In the genomic region with DNA sequence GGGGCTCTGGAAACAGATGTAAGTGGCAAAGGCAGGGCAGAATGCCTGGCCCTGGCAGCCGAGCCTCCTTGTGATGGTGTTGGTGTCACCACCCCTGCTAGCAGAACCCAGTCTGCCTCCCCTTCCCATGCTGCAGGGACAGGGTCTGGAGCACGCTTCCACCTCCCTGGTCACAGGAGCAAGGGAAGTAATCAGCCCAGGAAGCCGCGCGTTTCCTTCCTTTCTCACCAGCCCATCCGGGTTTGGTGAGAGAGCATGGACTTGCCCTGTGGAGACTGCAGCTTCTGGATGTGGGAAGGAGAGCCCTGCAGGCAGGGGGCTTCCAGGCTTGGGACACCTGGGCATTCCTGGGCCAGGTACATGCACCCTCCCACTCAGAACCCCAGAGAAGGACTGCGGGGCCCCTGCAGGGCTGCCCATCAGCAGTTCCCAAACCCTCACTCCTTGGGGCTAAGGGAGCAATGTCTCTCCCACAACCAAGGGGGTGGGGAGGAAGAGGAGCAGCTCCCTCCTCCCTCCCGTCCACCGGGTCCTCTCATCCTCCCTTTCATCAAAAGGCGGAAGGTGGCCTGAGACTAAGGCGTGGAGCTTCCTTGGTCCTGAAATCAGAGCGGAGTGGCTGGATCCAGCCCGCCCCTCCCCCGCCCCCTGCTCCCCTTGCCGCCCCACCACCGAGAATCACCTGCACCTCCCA, we compare ENCODE assay signal across 3 cellular contexts.
A peak's percentile ranks its signal among the peaks of the same experiment; 100 is the strongest.
TF ChIP-seq lines count a peak whose summit lies in the region.

No MANE protein-coding gene starts in this region.

TF ChIP-seq in liver, 16 proteins besides CTCF, POLR2A, EP300 and RAD21:
- TF ChIP-seq, protein P1, sequence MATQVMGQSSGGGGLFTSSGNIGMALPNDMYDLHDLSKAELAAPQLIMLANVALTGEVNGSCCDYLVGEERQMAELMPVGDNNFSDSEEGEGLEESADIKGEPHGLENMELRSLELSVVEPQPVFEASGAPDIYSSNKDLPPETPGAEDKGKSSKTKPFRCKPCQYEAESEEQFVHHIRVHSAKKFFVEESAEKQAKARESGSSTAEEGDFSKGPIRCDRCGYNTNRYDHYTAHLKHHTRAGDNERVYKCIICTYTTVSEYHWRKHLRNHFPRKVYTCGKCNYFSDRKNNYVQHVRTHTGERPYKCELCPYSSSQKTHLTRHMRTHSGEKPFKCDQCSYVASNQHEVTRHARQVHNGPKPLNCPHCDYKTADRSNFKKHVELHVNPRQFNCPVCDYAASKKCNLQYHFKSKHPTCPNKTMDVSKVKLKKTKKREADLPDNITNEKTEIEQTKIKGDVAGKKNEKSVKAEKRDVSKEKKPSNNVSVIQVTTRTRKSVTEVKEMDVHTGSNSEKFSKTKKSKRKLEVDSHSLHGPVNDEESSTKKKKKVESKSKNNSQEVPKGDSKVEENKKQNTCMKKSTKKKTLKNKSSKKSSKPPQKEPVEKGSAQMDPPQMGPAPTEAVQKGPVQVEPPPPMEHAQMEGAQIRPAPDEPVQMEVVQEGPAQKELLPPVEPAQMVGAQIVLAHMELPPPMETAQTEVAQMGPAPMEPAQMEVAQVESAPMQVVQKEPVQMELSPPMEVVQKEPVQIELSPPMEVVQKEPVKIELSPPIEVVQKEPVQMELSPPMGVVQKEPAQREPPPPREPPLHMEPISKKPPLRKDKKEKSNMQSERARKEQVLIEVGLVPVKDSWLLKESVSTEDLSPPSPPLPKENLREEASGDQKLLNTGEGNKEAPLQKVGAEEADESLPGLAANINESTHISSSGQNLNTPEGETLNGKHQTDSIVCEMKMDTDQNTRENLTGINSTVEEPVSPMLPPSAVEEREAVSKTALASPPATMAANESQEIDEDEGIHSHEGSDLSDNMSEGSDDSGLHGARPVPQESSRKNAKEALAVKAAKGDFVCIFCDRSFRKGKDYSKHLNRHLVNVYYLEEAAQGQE (IDR thresholded peaks at IDR 0.05): no peak
- peak; percentile 33 for TF ChIP-seq NR2F2 (IDR thresholded peaks at IDR 0.05)

TF ChIP-seq in HepG2, 621 proteins besides CTCF, POLR2A, EP300 and RAD21:
- TF ChIP-seq ZNF670 (CRISPR knock-in tag; IDR thresholded peaks at IDR 0.05; ENCODE audit: borderline replicate concordance) (no peak), ZBTB21 (CRISPR knock-in tag; IDR thresholded peaks at IDR 0.05) (no peak), ZSCAN9 (CRISPR knock-in tag; IDR thresholded peaks at IDR 0.05; ENCODE audit: borderline replicate concordance) (no peak), NFATC3 (CRISPR knock-in tag; IDR thresholded peaks at IDR 0.05) (no peak), ZNF556 (CRISPR knock-in tag; IDR thresholded peaks at IDR 0.05; ENCODE audit: borderline replicate concordance) (no peak), REPIN1 (CRISPR knock-in tag; IDR thresholded peaks at IDR 0.05; ENCODE audit: borderline replicate concordance, low read depth) (no peak), TMF1 (CRISPR knock-in tag; IDR thresholded peaks at IDR 0.05; ENCODE audit: low read depth) (no peak), ZSCAN22 (CRISPR knock-in tag; IDR thresholded peaks at IDR 0.05) (no peak), NRL (CRISPR knock-in tag; IDR thresholded peaks at IDR 0.05; ENCODE audit: borderline replicate concordance) (no peak), ZNF335 (CRISPR knock-in tag; IDR thresholded peaks at IDR 0.05) (no peak), ZNF772 (CRISPR knock-in tag; IDR thresholded peaks at IDR 0.05) (no peak)
- TF ChIP-seq, protein P2, sequence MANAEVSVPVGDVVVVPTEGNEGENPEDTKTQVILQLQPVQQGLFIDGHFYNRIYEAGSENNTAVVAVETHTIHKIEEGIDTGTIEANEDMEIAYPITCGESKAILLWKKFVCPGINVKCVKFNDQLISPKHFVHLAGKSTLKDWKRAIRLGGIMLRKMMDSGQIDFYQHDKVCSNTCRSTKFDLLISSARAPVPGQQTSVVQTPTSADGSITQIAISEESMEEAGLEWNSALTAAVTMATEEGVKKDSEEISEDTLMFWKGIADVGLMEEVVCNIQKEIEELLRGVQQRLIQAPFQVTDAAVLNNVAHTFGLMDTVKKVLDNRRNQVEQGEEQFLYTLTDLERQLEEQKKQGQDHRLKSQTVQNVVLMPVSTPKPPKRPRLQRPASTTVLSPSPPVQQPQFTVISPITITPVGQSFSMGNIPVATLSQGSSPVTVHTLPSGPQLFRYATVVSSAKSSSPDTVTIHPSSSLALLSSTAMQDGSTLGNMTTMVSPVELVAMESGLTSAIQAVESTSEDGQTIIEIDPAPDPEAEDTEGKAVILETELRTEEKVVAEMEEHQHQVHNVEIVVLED (CRISPR knock-in tag; IDR thresholded peaks at IDR 0.05; ENCODE audit: borderline replicate concordance): no peak
TF ChIP-seq in HepG2: peak in this region for 0.

TF ChIP-seq in SK-N-SH, 30 proteins besides CTCF, POLR2A, EP300 and RAD21:
- TF ChIP-seq RXRA (IDR thresholded peaks at IDR 0.05; ENCODE audit: borderline replicate concordance, low read depth): no peak
- TF ChIP-seq TCF12 (IDR thresholded peaks at IDR 0.05): no peak
- no peak for TF ChIP-seq ELF1 (IDR thresholded peaks at IDR 0.05)
- TF ChIP-seq, protein P3, sequence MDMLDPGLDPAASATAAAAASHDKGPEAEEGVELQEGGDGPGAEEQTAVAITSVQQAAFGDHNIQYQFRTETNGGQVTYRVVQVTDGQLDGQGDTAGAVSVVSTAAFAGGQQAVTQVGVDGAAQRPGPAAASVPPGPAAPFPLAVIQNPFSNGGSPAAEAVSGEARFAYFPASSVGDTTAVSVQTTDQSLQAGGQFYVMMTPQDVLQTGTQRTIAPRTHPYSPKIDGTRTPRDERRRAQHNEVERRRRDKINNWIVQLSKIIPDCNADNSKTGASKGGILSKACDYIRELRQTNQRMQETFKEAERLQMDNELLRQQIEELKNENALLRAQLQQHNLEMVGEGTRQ (IDR thresholded peaks at IDR 0.05; ENCODE audit: borderline replicate concordance, low read depth, low read length): no peak
- TF ChIP-seq, protein P4, sequence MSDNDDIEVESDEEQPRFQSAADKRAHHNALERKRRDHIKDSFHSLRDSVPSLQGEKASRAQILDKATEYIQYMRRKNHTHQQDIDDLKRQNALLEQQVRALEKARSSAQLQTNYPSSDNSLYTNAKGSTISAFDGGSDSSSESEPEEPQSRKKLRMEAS (IDR thresholded peaks at IDR 0.05; ENCODE audit: low read depth): no peak
- no peak for TF ChIP-seq NFIC (IDR thresholded peaks at IDR 0.05; ENCODE audit: borderline replicate concordance)
- TF ChIP-seq EZH2phosphoT487 (IDR thresholded peaks at IDR 0.05; ENCODE audit: borderline replicate concordance, low read depth): no peak
- TF ChIP-seq POLR2AphosphoS5 (IDR thresholded peaks at IDR 0.05; ENCODE audit: low read depth, low read length): no peak
- TF ChIP-seq FOXM1 (IDR thresholded peaks at IDR 0.05; ENCODE audit: low read depth): no peak
- TF ChIP-seq TEAD4 (IDR thresholded peaks at IDR 0.05; ENCODE audit: borderline replicate concordance, insufficient read depth): no peak
- no peak for TF ChIP-seq JUND (IDR thresholded peaks at IDR 0.05)
- no peak for TF ChIP-seq MEF2A (IDR thresholded peaks at IDR 0.05; ENCODE audit: borderline replicate concordance, low read depth)
- no peak for TF ChIP-seq GABPA (IDR thresholded peaks at IDR 0.05; ENCODE audit: low read depth)
- TF ChIP-seq RFX5 (IDR thresholded peaks at IDR 0.05; ENCODE audit: low read length): no peak
- no peak for TF ChIP-seq CHD2 (IDR thresholded peaks at IDR 0.05; ENCODE audit: low read length, partially characterized antibody)
TF ChIP-seq in SK-N-SH: peak in this region for 0.
